In the genomic region with DNA sequence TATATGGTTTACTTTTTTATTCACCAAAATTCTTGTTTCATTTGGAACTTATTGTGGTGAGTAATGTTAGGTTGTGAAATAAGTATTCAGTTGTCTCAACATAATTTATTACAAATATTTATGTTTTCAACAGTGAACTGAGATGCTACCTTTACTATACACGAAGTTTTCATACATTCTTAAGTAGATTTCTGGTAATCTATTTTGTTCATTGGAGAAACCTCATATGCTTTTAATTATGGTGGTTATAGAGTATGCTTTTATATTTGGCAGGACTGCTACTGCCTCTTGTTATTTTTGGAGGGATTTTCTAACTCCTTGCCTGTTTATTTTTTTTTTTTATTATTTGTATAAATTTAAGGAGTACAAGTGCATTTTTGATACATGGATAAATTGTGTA, we compare ENCODE assay signal across 15 cellular contexts.
DNase-seq lines count a peak whose midpoint lies in the region; ATAC-seq lines count a peak whose summit lies in the region.
"Had no signal": no experiment of that assay in that cellular context is flagged by ENCODE, and none has a peak within 500 bp of the region (broad histone marks: within the 10 kb centered on the region; RNA-seq: fewer than 3 reads in every experiment).

No MANE protein-coding gene starts in this region.

- DNase-seq in GM03348 (ENCODE audit: low spot score) (peak; percentile 11), dedifferentiated amniotic fluid mesenchymal stem cell (ENCODE audit: extremely low spot score) (peak; percentile 22), fibroblast of peridontal ligament (ENCODE audit: extremely low read depth) (peak; percentile 80), GM19238 (ENCODE audit: insufficient read length, low spot score) (no peak), occipital lobe (lab: John Stamatoyannopoulos, UW) (no peak), DMS79 treated with DMSO at 0.1 percent for 48 hours (lab: John Stamatoyannopoulos, UW) (no peak)
- DNase-seq: ACHN; Calu3; CD8-positive, alpha-beta T cell; DND-41; HCEC 1CT; Kasumi-1; KG1 had no signal

- no peak for ATAC-seq in GM19023 (IDR thresholded peaks at IDR 0.05; ENCODE audit: unreplicated experiment)
- ATAC-seq: CD8-positive, alpha-beta T cell; GM23338 had no signal

Comparison
In these comparisons a context has a peak if more than half of its experiments do, and no peak if none do; other contexts are left out.
1. DNase-seq: peak in GM03348 (single experiment), dedifferentiated amniotic fluid mesenchymal stem cell (single experiment) and fibroblast of peridontal ligament (single experiment); none in GM19238 (single experiment), occipital lobe (single experiment) and DMS79 treated with DMSO at 0.1 percent for 48 hours (single experiment).